24 cellular contexts compared by ENCODE assay signal in genomic region chr5:170076211-170076610, GRCh38. TPM values are rescaled to one million over a fixed set of nuclear protein-coding genes. Genes with fewer than 3 reads are reported as not detected.
"Had no signal": no experiment of that assay in that cellular context is flagged by ENCODE, and none has a peak within 500 bp of the region (broad histone marks: within the 10 kb centered on the region; RNA-seq: fewer than 3 reads in every experiment).

No MANE protein-coding gene starts in this region.

- H3K27me3 Mint-ChIP-seq: activated naive CD8-positive, alpha-beta T cell treated with anti-CD3 and anti-CD28 coated beads for 36 hours; effector memory CD8-positive, alpha-beta T cell; stimulated activated naive CD8-positive, alpha-beta T cell treated with anti-CD3 and anti-CD28 coated beads, Interleukin-15, amount 100 ng/mL, for 72 hours had no signal

- H3K9me3 ChIP-seq: body of pancreas, left lung, prostate gland, upper lobe of left lung had no signal

- H3K4me1 ChIP-seq: body of pancreas, left lung, prostate gland, upper lobe of left lung had no signal

- H3K27ac ChIP-seq: body of pancreas, left lung, prostate gland, skin epidermis, upper lobe of left lung had no signal

- H3K36me3 Mint-ChIP-seq: mesothelial cell of epicardium had no signal

- H3K4me3 Mint-ChIP-seq: activated naive CD8-positive, alpha-beta T cell treated with anti-CD3 and anti-CD28 coated beads for 36 hours; effector memory CD8-positive, alpha-beta T cell; mesothelial cell of epicardium; stimulated activated naive CD8-positive, alpha-beta T cell treated with anti-CD3 and anti-CD28 coated beads, Interleukin-15, amount 100 ng/mL, for 72 hours had no signal

- H3K4me3 ChIP-seq: body of pancreas, left lung, prostate gland, skin epidermis, upper lobe of left lung had no signal

- ATAC-seq: activated CD4-positive, CD25-positive, alpha-beta regulatory T cell treated with anti-CD3 and anti-CD28 coated beads, Interleukin-2, amount 50 U/mL, for 24 hours; body of pancreas; effector memory CD8-positive, alpha-beta T cell; left lung; right cardiac atrium had no signal

- H3K27ac Mint-ChIP-seq: activated naive CD8-positive, alpha-beta T cell treated with anti-CD3 and anti-CD28 coated beads for 36 hours; mesothelial cell of epicardium had no signal

- H3K9me3 Mint-ChIP-seq: activated naive CD8-positive, alpha-beta T cell treated with anti-CD3 and anti-CD28 coated beads for 36 hours; effector memory CD8-positive, alpha-beta T cell; mesothelial cell of epicardium; stimulated activated naive CD8-positive, alpha-beta T cell treated with anti-CD3 and anti-CD28 coated beads, Interleukin-15, amount 100 ng/mL, for 72 hours had no signal

- DNase-seq: activated naive CD8-positive, alpha-beta T cell treated with anti-CD3 and anti-CD28 coated beads for 36 hours; amygdala; body of pancreas; caudate nucleus; effector memory CD8-positive, alpha-beta T cell; left lung; occipital lobe; right cardiac atrium; stimulated activated CD4-positive, alpha-beta T cell treated with anti-CD3 and anti-CD28 coated beads, Interleukin-4, amount 100 ng/mL, for 1 hour; stimulated activated naive CD8-positive, alpha-beta T cell treated with anti-CD3 and anti-CD28 coated beads, Interleukin-15, amount 100 ng/mL, for 72 hours; upper lobe of left lung had no signal

- H3K36me3 ChIP-seq: prostate gland had no signal

- H3K27me3 ChIP-seq: body of pancreas, left lung, upper lobe of left lung had no signal

RNA-seq across cellular contexts. Expression of gene FOXI1, which starts 29.5 kb away (rescaled TPM):
- total RNA-seq: activated CD8-positive, alpha-beta memory T cell treated with anti-CD3 and anti-CD28 coated beads for 36 hours; activated naive CD8-positive, alpha-beta T cell treated with anti-CD3 and anti-CD28 coated beads for 36 hours; body of pancreas; dermis microvascular lymphatic vessel endothelial cell; fibroblast of lung; frontal cortex; kidney epithelial cell; left lung; lung microvascular endothelial cell; mesothelial cell of epicardium; occipital lobe; right cardiac atrium; T-helper 1 cell treated with Interleukin-12 subunit alpha and Interleukin-12 subunit beta and Interleukin-4 antibody, amounts not matched to agents 30 ng/mL and 1 ng/mL, for 36 hours; temporal lobe had no signal
- polyA plus RNA-seq: fibroblast of lung, neural cell, right cardiac atrium had no signal
